In the genomic region with DNA sequence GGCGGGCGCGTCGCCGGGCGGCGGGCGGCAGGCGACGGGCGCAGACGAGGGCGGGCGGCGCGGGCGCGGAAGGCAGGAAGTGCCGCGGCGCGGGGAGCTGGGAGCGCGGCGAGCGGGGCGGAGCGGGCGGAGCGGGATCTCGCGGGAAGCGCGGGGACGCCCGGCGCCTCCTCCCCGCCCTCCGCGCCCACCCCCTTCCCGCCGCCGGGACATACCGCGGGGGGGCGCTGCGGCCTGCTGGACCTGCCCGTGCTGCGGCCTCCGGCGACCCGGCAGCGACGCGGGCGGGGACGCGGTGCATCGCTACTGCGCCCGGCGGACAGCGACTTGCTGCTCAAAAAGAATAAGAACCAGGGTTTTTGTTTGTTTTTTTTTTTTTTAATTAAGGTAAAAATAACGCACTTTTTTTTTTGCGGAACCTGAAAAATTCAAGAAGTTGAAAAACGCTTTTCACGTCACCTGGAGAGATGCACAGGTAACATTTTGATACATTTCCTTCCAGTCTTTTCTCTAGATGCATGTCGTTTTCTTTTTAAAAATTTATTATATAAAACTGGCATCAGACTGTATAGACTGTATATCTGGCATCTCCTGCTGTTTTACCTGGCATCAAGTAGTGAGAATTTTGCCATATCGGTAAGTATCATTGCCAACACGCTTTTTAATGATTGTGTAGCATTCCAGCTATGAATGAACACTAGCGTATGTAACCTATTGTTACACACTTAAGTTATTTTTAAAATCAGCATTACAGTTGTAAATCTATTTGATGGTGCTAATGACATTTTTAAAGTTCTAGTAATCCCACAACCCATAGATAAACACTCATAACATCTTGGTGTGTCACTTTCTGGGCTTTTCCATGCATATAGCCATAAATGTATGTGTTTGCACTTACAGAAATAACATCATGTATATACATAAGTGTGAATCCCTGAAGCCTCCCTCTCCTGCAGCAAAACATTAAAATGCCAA, we compare ENCODE assay signal across 1 cellular context.
TF ChIP-seq lines count a peak whose summit lies in the region.

A gene with protein sequence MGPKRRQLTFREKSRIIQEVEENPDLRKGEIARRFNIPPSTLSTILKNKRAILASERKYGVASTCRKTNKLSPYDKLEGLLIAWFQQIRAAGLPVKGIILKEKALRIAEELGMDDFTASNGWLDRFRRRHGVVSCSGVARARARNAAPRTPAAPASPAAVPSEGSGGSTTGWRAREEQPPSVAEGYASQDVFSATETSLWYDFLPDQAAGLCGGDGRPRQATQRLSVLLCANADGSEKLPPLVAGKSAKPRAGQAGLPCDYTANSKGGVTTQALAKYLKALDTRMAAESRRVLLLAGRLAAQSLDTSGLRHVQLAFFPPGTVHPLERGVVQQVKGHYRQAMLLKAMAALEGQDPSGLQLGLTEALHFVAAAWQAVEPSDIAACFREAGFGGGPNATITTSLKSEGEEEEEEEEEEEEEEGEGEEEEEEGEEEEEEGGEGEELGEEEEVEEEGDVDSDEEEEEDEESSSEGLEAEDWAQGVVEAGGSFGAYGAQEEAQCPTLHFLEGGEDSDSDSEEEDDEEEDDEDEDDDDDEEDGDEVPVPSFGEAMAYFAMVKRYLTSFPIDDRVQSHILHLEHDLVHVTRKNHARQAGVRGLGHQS (minus strand): TSS at position 76 of the 975 bp plus-strand sequence. CDS start 257 bp downstream, outside the sequence.

TF ChIP-seq in HepG2, 621 proteins besides CTCF, POLR2A, EP300 and RAD21 (continued from another document and continues in another):
- TF ChIP-seq EZH2 (conservative IDR thresholded peaks at IDR 0.05; ENCODE audit: low read depth, low read length), result no peak
- TF ChIP-seq CC2D1A (CRISPR knock-in tag; IDR thresholded peaks at IDR 0.05), result no peak
- TF ChIP-seq SIX4 (CRISPR knock-in tag; IDR thresholded peaks at IDR 0.05), result no peak
- no peak for TF ChIP-seq ZNF780A (CRISPR knock-in tag; IDR thresholded peaks at IDR 0.05)
- TF ChIP-seq, protein P1, sequence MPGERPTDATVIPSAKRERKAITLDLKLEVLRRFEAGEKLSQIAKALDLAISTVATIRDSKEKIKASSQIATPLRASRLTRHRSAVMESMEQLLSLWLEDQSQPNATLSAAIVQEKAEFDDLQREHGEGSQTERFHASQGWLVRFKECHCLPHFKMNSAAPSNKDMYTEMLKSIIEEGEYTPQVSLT (CRISPR knock-in tag; IDR thresholded peaks at IDR 0.05; ENCODE audit: borderline replicate concordance, low read depth), result no peak
- no peak for TF ChIP-seq USF2 (IDR thresholded peaks at IDR 0.05; ENCODE audit: low read depth, low read length)
- TF ChIP-seq USF2 (CRISPR knock-in tag; IDR thresholded peaks at IDR 0.05; ENCODE audit: borderline replicate concordance), result no peak
- TF ChIP-seq PHF5A (CRISPR knock-in tag; IDR thresholded peaks at IDR 0.05; ENCODE audit: low read depth, unreplicated experiment), result no peak
- TF ChIP-seq, protein P2, sequence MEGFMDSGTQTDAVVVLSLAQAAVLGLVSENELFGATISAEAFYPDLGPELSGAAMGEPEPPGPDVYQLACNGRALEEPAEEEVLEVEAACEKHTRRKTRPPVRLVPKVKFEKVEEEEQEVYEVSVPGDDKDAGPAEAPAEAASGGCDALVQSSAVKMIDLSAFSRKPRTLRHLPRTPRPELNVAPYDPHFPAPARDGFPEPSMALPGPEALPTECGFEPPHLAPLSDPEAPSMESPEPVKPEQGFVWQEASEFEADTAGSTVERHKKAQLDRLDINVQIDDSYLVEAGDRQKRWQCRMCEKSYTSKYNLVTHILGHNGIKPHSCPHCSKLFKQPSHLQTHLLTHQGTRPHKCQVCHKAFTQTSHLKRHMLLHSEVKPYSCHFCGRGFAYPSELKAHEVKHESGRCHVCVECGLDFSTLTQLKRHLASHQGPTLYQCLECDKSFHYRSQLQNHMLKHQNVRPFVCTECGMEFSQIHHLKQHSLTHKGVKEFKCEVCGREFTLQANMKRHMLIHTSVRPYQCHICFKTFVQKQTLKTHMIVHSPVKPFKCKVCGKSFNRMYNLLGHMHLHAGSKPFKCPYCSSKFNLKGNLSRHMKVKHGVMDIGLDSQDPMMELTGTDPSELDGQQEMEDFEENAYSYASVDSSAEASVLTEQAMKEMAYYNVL (CRISPR knock-in tag; IDR thresholded peaks at IDR 0.05; ENCODE audit: borderline replicate concordance), result peak; percentile 17; the same call in 1 of the 2 replicates
- no peak for TF ChIP-seq ZNF180 (CRISPR knock-in tag; IDR thresholded peaks at IDR 0.05; ENCODE audit: borderline replicate concordance, low read depth)
- TF ChIP-seq CBX2 (IDR thresholded peaks at IDR 0.05; ENCODE audit: low read depth, low read length), result peak; percentile 78; the same call in 1 of the 2 replicates
- TF ChIP-seq CBX2 (CRISPR knock-in tag; IDR thresholded peaks at IDR 0.05; ENCODE audit: low read depth), result no peak
- no peak for TF ChIP-seq NBN (conservative IDR thresholded peaks at IDR 0.05)
- no peak for TF ChIP-seq ZNF337 (CRISPR knock-in tag; IDR thresholded peaks at IDR 0.05; ENCODE audit: borderline replicate concordance, low read depth)
- TF ChIP-seq ZNF570 (CRISPR knock-in tag; IDR thresholded peaks at IDR 0.05; ENCODE audit: borderline replicate concordance), result no peak
- no peak for TF ChIP-seq PPARG (CRISPR knock-in tag; conservative IDR thresholded peaks at IDR 0.05)
- no peak for TF ChIP-seq MED13 (CRISPR knock-in tag; IDR thresholded peaks at IDR 0.05)
- no peak for TF ChIP-seq KDM1A (CRISPR knock-in tag; IDR thresholded peaks at IDR 0.05)
- peak; percentile 88 for TF ChIP-seq HOXA3 (CRISPR knock-in tag; IDR thresholded peaks at IDR 0.05)
- peak; percentile 77 for TF ChIP-seq ZFY (CRISPR knock-in tag; IDR thresholded peaks at IDR 0.05)
- no peak for TF ChIP-seq ZKSCAN1 (IDR thresholded peaks at IDR 0.05; ENCODE audit: low read length)
- no peak for TF ChIP-seq NCOA2 (CRISPR knock-in tag; IDR thresholded peaks at IDR 0.05)
- TF ChIP-seq SNAPC2 (CRISPR knock-in tag; IDR thresholded peaks at IDR 0.05), result no peak
- TF ChIP-seq ZHX2 (IDR thresholded peaks at IDR 0.05; ENCODE audit: low read depth), result no peak
- no peak for TF ChIP-seq ZHX2 (CRISPR knock-in tag; IDR thresholded peaks at IDR 0.05; ENCODE audit: borderline replicate concordance)
- TF ChIP-seq SCMH1 (CRISPR knock-in tag; IDR thresholded peaks at IDR 0.05; ENCODE audit: borderline replicate concordance), result no peak
- peak; percentile 99 for TF ChIP-seq MAZ (IDR thresholded peaks at IDR 0.05; ENCODE audit: borderline replicate concordance, low read depth, low read length)
- TF ChIP-seq MAZ (CRISPR knock-in tag; IDR thresholded peaks at IDR 0.05; ENCODE audit: low read depth), result peak; percentile 98
- TF ChIP-seq, protein P3, sequence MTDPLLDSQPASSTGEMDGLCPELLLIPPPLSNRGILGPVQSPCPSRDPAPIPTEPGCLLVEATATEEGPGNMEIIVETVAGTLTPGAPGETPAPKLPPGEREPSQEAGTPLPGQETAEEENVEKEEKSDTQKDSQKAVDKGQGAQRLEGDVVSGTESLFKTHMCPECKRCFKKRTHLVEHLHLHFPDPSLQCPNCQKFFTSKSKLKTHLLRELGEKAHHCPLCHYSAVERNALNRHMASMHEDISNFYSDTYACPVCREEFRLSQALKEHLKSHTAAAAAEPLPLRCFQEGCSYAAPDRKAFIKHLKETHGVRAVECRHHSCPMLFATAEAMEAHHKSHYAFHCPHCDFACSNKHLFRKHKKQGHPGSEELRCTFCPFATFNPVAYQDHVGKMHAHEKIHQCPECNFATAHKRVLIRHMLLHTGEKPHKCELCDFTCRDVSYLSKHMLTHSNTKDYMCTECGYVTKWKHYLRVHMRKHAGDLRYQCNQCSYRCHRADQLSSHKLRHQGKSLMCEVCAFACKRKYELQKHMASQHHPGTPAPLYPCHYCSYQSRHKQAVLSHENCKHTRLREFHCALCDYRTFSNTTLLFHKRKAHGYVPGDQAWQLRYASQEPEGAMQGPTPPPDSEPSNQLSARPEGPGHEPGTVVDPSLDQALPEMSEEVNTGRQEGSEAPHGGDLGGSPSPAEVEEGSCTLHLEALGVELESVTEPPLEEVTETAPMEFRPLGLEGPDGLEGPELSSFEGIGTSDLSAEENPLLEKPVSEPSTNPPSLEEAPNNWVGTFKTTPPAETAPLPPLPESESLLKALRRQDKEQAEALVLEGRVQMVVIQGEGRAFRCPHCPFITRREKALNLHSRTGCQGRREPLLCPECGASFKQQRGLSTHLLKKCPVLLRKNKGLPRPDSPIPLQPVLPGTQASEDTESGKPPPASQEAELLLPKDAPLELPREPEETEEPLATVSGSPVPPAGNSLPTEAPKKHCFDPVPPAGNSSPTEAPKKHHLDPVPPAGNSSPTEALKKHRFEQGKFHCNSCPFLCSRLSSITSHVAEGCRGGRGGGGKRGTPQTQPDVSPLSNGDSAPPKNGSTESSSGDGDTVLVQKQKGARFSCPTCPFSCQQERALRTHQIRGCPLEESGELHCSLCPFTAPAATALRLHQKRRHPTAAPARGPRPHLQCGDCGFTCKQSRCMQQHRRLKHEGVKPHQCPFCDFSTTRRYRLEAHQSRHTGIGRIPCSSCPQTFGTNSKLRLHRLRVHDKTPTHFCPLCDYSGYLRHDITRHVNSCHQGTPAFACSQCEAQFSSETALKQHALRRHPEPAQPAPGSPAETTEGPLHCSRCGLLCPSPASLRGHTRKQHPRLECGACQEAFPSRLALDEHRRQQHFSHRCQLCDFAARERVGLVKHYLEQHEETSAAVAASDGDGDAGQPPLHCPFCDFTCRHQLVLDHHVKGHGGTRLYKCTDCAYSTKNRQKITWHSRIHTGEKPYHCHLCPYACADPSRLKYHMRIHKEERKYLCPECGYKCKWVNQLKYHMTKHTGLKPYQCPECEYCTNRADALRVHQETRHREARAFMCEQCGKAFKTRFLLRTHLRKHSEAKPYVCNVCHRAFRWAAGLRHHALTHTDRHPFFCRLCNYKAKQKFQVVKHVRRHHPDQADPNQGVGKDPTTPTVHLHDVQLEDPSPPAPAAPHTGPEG (CRISPR knock-in tag; IDR thresholded peaks at IDR 0.05), result peak; percentile 93
- no peak for TF ChIP-seq TBX3 (IDR thresholded peaks at IDR 0.05; ENCODE audit: borderline replicate concordance)
- TF ChIP-seq, protein P4, sequence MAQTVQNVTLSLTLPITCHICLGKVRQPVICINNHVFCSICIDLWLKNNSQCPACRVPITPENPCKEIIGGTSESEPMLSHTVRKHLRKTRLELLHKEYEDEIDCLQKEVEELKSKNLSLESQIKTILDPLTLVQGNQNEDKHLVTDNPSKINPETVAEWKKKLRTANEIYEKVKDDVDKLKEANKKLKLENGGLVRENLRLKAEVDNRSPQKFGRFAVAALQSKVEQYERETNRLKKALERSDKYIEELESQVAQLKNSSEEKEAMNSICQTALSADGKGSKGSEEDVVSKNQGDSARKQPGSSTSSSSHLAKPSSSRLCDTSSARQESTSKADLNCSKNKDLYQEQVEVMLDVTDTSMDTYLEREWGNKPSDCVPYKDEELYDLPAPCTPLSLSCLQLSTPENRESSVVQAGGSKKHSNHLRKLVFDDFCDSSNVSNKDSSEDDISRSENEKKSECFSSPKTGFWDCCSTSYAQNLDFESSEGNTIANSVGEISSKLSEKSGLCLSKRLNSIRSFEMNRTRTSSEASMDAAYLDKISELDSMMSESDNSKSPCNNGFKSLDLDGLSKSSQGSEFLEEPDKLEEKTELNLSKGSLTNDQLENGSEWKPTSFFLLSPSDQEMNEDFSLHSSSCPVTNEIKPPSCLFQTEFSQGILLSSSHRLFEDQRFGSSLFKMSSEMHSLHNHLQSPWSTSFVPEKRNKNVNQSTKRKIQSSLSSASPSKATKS (CRISPR knock-in tag; IDR thresholded peaks at IDR 0.05), result no peak
- no peak for TF ChIP-seq ZNF124 (CRISPR knock-in tag; IDR thresholded peaks at IDR 0.05)
- TF ChIP-seq SSRP1 (CRISPR knock-in tag; IDR thresholded peaks at IDR 0.05), result no peak
- no peak for TF ChIP-seq ZNF367 (CRISPR knock-in tag; IDR thresholded peaks at IDR 0.05; ENCODE audit: borderline replicate concordance)
- TF ChIP-seq ZNF383 (CRISPR knock-in tag; IDR thresholded peaks at IDR 0.05; ENCODE audit: borderline replicate concordance), result no peak
- TF ChIP-seq ZNF672 (CRISPR knock-in tag; IDR thresholded peaks at IDR 0.05), result no peak
